19 cellular contexts compared by ENCODE assay signal in genomic region chr20:38940644-38941043, GRCh38. TPM values are rescaled to one million over a fixed set of nuclear protein-coding genes. Genes with fewer than 3 reads are reported as not detected.
DNase-seq lines count a peak whose midpoint lies in the region; ATAC-seq, FAIRE-seq and TF ChIP-seq lines count a peak whose summit lies in the region.
"Had no signal": no experiment of that assay in that cellular context is flagged by ENCODE, and none has a peak within 500 bp of the region (broad histone marks: within the 10 kb centered on the region; RNA-seq: fewer than 3 reads in every experiment).

No MANE protein-coding gene starts in this region.

- H3K79me2 ChIP-seq in HepG2 (ENCODE audit: insufficient read depth, low read length) (peaks cover 66% of the 10 kb centered on the region), neural progenitor cell (ENCODE audit: low read depth) (peaks cover 95% of the 10 kb centered on the region)

- H3K4me3 Mint-ChIP-seq in endodermal cell (no peak overlapping the region), neural progenitor cell (no peak overlapping the region)
- no peak overlapping the region for H3K4me3 Mint-ChIP-seq in activated CD4-positive, alpha-beta memory T cell treated with anti-CD3 and anti-CD28 coated beads, Interleukin-2, amount 10 ng/mL, durations not matched to agents 7 days and 5 days
- H3K4me3 Mint-ChIP-seq: CD8-positive, alpha-beta T cell; H9; IgD-negative memory B cell had no signal

- H3K36me3 ChIP-seq in HepG2 (replicated peaks in 1 of 2; ENCODE audit: control insufficient read depth in 1 of 2, insufficient read depth in 2 of 2, low read length in 2 of 2) = peaks cover 50 to 85% of the 10 kb centered on the region in 2 experiments
- no peaks in the 10 kb centered on the region for H3K36me3 ChIP-seq in right lobe of liver
- peaks cover 64% of the 10 kb centered on the region for H3K36me3 ChIP-seq in endodermal cell (ENCODE audit: control insufficient read depth, insufficient read depth, low read length)
- peaks cover 9% of the 10 kb centered on the region for H3K36me3 ChIP-seq in neural progenitor cell
- peaks cover 20 to 65% of the 10 kb centered on the region in 2 donors for H3K36me3 ChIP-seq in stomach smooth muscle (ENCODE audit: control insufficient read depth in 2 of 2, insufficient read depth in 2 of 2, low read length in 2 of 2)

- TF ChIP-seq CTCF in HepG2 (CRISPR knock-in tag; IDR thresholded peaks at IDR 0.05) (no peak), right lobe of liver (IDR thresholded peaks at IDR 0.05) (no peak), endodermal cell (conservative IDR thresholded peaks at IDR 0.05) (no peak), neural progenitor cell (IDR thresholded peaks at IDR 0.05) (no peak)

- H3K4me3 ChIP-seq in HepG2 (replicated peaks in 1 of 3; ENCODE audit: insufficient read depth in 1 of 3, low read depth in 2 of 3, low read length in 3 of 3) = no peak overlapping the region
- no peak overlapping the region for H3K4me3 ChIP-seq in right lobe of liver
- no peak overlapping the region for H3K4me3 ChIP-seq in endodermal cell (ENCODE audit: low read length)
- H3K4me3 ChIP-seq in neural progenitor cell = no peak overlapping the region
- no peak overlapping the region for H3K4me3 ChIP-seq in stomach smooth muscle (ENCODE audit: low read length in 2 of 2)

- H3K9ac ChIP-seq in HepG2 (ENCODE audit: insufficient read depth, low read depth, low read length) (no peak overlapping the region), endodermal cell (ENCODE audit: extremely low read depth, low read length, poor library complexity, severe bottlenecking) (no peak overlapping the region), neural progenitor cell (no peak overlapping the region), stomach smooth muscle (ENCODE audit: low read length in 2 of 2) (peak overlapping the region in 1 of 2 donors; percentile 36)

- H3K4me1 Mint-ChIP-seq in endodermal cell = peaks cover 3% of the 10 kb centered on the region
- peaks cover 25% of the 10 kb centered on the region for H3K4me1 Mint-ChIP-seq in neural progenitor cell
- peaks cover 11% of the 10 kb centered on the region for H3K4me1 Mint-ChIP-seq in activated CD4-positive, alpha-beta memory T cell treated with anti-CD3 and anti-CD28 coated beads, Interleukin-2, amount 10 ng/mL, durations not matched to agents 7 days and 5 days

- H4K20me1 ChIP-seq in HepG2 (ENCODE audit: insufficient read depth, low read length) = peaks cover 7% of the 10 kb centered on the region; the same call in 1 of the 2 replicates
- peaks cover 87% of the 10 kb centered on the region for H4K20me1 ChIP-seq in neural progenitor cell (ENCODE audit: low read depth)

- in situ Hi-C loops in HepG2 (cut with HindIII; ENCODE audit: extremely low pct_ligation_motif_present, low pct_unique_long_range_greater_than_20kb) = no loop called here

- H3K9me3 ChIP-seq in HepG2 (ENCODE audit: low read length) = no peaks in the 10 kb centered on the region
- H3K9me3 ChIP-seq in right lobe of liver = no peaks in the 10 kb centered on the region
- no peaks in the 10 kb centered on the region for H3K9me3 ChIP-seq in endodermal cell (ENCODE audit: control insufficient read depth, low read length)
- H3K9me3 ChIP-seq in neural progenitor cell (ENCODE audit: low read depth) = no peaks in the 10 kb centered on the region
- H3K9me3 ChIP-seq in stomach smooth muscle (ENCODE audit: control insufficient read depth in 2 of 2, low read length in 2 of 2) = no peaks in the 10 kb centered on the region
- H3K9me3 ChIP-seq: BE2C had no signal

- no peak for FAIRE-seq in HepG2 (lab: Jason Lieb, UNC)
- FAIRE-seq: G401.6, GM12891 had no signal

- H3K9me3 Mint-ChIP-seq in endodermal cell = no peaks in the 10 kb centered on the region
- no peaks in the 10 kb centered on the region for H3K9me3 Mint-ChIP-seq in neural progenitor cell
- no peaks in the 10 kb centered on the region for H3K9me3 Mint-ChIP-seq in activated CD4-positive, alpha-beta memory T cell treated with anti-CD3 and anti-CD28 coated beads, Interleukin-2, amount 10 ng/mL, durations not matched to agents 7 days and 5 days
- H3K9me3 Mint-ChIP-seq: CD8-positive, alpha-beta T cell; H9; IgD-negative memory B cell had no signal

- CTCF ChIA-PET in HepG2 (lab: Yijun Ruan, JAX; ENCODE audit: low intra/inter-chr PET ratio, low total read pairs) = no interaction called here
- CTCF ChIA-PET in activated CD4-positive, alpha-beta memory T cell treated with anti-CD3 and anti-CD28 coated beads, Interleukin-2, amount 10 ng/mL, durations not matched to agents 7 days and 5 days (lab: Charles Lee) = interaction anchor here (1.5 to 1.6 kb wide), 3 partner anchors 11 to 109 kb away, joined by 5 to 6 read pairs (median 5); no protein-coding TSS in a partner anchor

- intact Hi-C loops in HepG2 (cut with micrococcal nuclease; ENCODE audit: unreplicated experiment) (loop anchor here (1.0 kb wide), 1 partner anchor 27 kb away; no protein-coding TSS in a partner anchor), right lobe of liver (cut with DNase I) (no loop called here)

- no peak for DNase-seq in HepG2 (ENCODE audit: low spot score)
- DNase-seq in right lobe of liver = no peak
- peak; percentile 21 for DNase-seq in endodermal cell
- DNase-seq in neural progenitor cell (ENCODE audit: low spot score) = no peak
- DNase-seq in DMS53 treated with DMSO at 0.1 percent for 48 hours (lab: John Stamatoyannopoulos, UW; ENCODE audit: unreplicated experiment) = no peak
- DNase-seq in cerebellar cortex (ENCODE audit: low spot score) = no peak
- DNase-seq in activated CD4-positive, alpha-beta memory T cell treated with anti-CD3 and anti-CD28 coated beads, Interleukin-2, amount 10 ng/mL, durations not matched to agents 7 days and 5 days = no peak
- DNase-seq: BE2C; CD8-positive, alpha-beta T cell; COR-L47; DMS79 treated with DMSO at 0.1 percent for 48 hours; EL; GOT3; H9 had no signal

- H3K36me3 Mint-ChIP-seq in endodermal cell (ENCODE audit: low read depth) (peaks cover 40% of the 10 kb centered on the region), neural progenitor cell (peaks cover 41% of the 10 kb centered on the region)
- peaks cover 61% of the 10 kb centered on the region for H3K36me3 Mint-ChIP-seq in activated CD4-positive, alpha-beta memory T cell treated with anti-CD3 and anti-CD28 coated beads, Interleukin-2, amount 10 ng/mL, durations not matched to agents 7 days and 5 days (ENCODE audit: low read depth)

- no peak overlapping the region for H3K27ac Mint-ChIP-seq in endodermal cell
- no peak overlapping the region for H3K27ac Mint-ChIP-seq in neural progenitor cell
- H3K27ac Mint-ChIP-seq in activated CD4-positive, alpha-beta memory T cell treated with anti-CD3 and anti-CD28 coated beads, Interleukin-2, amount 10 ng/mL, durations not matched to agents 7 days and 5 days = no peak overlapping the region
- H3K27ac Mint-ChIP-seq: CD8-positive, alpha-beta T cell had no signal

- no peak for TF ChIP-seq RAD21 in HepG2 (CRISPR knock-in tag; IDR thresholded peaks at IDR 0.05)

- TF ChIP-seq POLR2A in HepG2 (IDR thresholded peaks at IDR 0.05; ENCODE audit: insufficient read depth in 1 of 2, low read depth in 2 of 2, low read length in 2 of 2) = no peak
- TF ChIP-seq POLR2A in right lobe of liver (IDR thresholded peaks at IDR 0.05) = no peak

- H3K4me2 ChIP-seq in HepG2 (ENCODE audit: low read depth, low read length) (no peak overlapping the region), neural progenitor cell (no peak overlapping the region)

- POLR2A ChIA-PET in HepG2 (lab: Yijun Ruan, JAX) = interaction anchor here (0.7 to 2.6 kb wide), 4 partner anchors 14 to 27 kb away, joined by 3 to 12 read pairs (median 6); partner anchors contain the start of gene FAM83D
- POLR2A ChIA-PET in activated CD4-positive, alpha-beta memory T cell treated with anti-CD3 and anti-CD28 coated beads, Interleukin-2, amount 10 ng/mL, durations not matched to agents 7 days and 5 days (lab: Charles Lee) = interaction anchor here (1.0 to 1.2 kb wide), 2 partner anchors 10 to 14 kb away, joined by 3 to 6 read pairs; no protein-coding TSS in a partner anchor

- BruUV-seq in HepG2 (replicated peaks; lab: Mats Ljungman, UMichigan) = no TSS peak

- no peaks in the 10 kb centered on the region for H3K27me3 ChIP-seq in HepG2 (ENCODE audit: control insufficient read depth in 1 of 2, insufficient read depth in 2 of 2, low read length in 2 of 2)
- no peaks in the 10 kb centered on the region for H3K27me3 ChIP-seq in right lobe of liver
- H3K27me3 ChIP-seq in endodermal cell (ENCODE audit: control insufficient read depth, insufficient read depth, low read length, poor library complexity, severe bottlenecking) = no peaks in the 10 kb centered on the region
- no peaks in the 10 kb centered on the region for H3K27me3 ChIP-seq in neural progenitor cell
- H3K27me3 ChIP-seq in stomach smooth muscle (ENCODE audit: control insufficient read depth in 1 of 2, insufficient read depth in 2 of 2, low read length in 2 of 2) = no peaks in the 10 kb centered on the region
- H3K27me3 ChIP-seq: BE2C had no signal

- no peak overlapping the region for H2AFZ ChIP-seq in HepG2 (ENCODE audit: low read length)
- no peak overlapping the region for H2AFZ ChIP-seq in neural progenitor cell (replicated peaks)

- H3K4me1 ChIP-seq in HepG2 (ENCODE audit: insufficient read depth, low read length) = peaks cover 67% of the 10 kb centered on the region
- H3K4me1 ChIP-seq in right lobe of liver = no peaks in the 10 kb centered on the region
- no peaks in the 10 kb centered on the region for H3K4me1 ChIP-seq in endodermal cell (ENCODE audit: control insufficient read depth, insufficient read depth, low read length)
- H3K4me1 ChIP-seq in neural progenitor cell = peaks cover 31% of the 10 kb centered on the region
- peaks cover 28% of the 10 kb centered on the region for H3K4me1 ChIP-seq in stomach smooth muscle (ENCODE audit: control insufficient read depth, insufficient read depth, low read length)
- H3K4me1 ChIP-seq: BE2C had no signal

- H3K27me3 Mint-ChIP-seq in endodermal cell (ENCODE audit: insufficient read depth) (no peaks in the 10 kb centered on the region), neural progenitor cell (ENCODE audit: insufficient read depth, low read depth) (peaks cover 2% of the 10 kb centered on the region)
- no peaks in the 10 kb centered on the region for H3K27me3 Mint-ChIP-seq in activated CD4-positive, alpha-beta memory T cell treated with anti-CD3 and anti-CD28 coated beads, Interleukin-2, amount 10 ng/mL, durations not matched to agents 7 days and 5 days
- H3K27me3 Mint-ChIP-seq: IgD-negative memory B cell had no signal

- peak overlapping the region; percentile 39 for H3K27ac ChIP-seq in HepG2 (ENCODE audit: extremely low read length, insufficient read depth, low read length)
- no peak overlapping the region for H3K27ac ChIP-seq in right lobe of liver
- H3K27ac ChIP-seq in endodermal cell (ENCODE audit: low read depth, low read length) = no peak overlapping the region
- peak overlapping the region; percentile 29 for H3K27ac ChIP-seq in neural progenitor cell
- H3K27ac ChIP-seq in stomach smooth muscle (ENCODE audit: low read length) = peak overlapping the region; percentile 3
- H3K27ac ChIP-seq: C4-2B had no signal

- 82% methylated on average over 5 of the region's 5 CpGs for WGBS in HepG2 (ENCODE audit: low lambda C conversion rate)
- WGBS in right lobe of liver (ENCODE audit: insufficient coverage, low coverage, low lambda C conversion rate, missing lambda C conversion rate) = 79% methylated on average over 4 of the region's 5 CpGs
- WGBS in endodermal cell (ENCODE audit: insufficient coverage in 1 of 2, insufficient read length in 1 of 2), 2 experiments = 95 to 98% methylated on average over 5 of the region's 5 CpGs

- ATAC-seq in HepG2 (peak; percentile 34), right lobe of liver (no peak)
- ATAC-seq: CD8-positive, alpha-beta T cell had no signal

- TF ChIP-seq EP300 in HepG2 (IDR thresholded peaks at IDR 0.05; ENCODE audit: low read depth in 2 of 2, low read length in 2 of 2) (no peak), HepG2 (CRISPR knock-in tag; IDR thresholded peaks at IDR 0.05; ENCODE audit: borderline replicate concordance) (no peak)

- peaks cover 4% of the 10 kb centered on the region for H3F3A ChIP-seq in neural progenitor cell (ENCODE audit: low read depth)

RNA-seq across cellular contexts. Expression of gene FAM83D, which starts 14.4 kb away (rescaled TPM):
- 64.0 and 76.5 TPM in 2 replicates for total RNA-seq in HepG2 (2016; rRNA removed; fragmentation: Illumina TruSeq; extraction: Trizol)
- 7.7 and 8.1 TPM in 2 replicates for total RNA-seq in HepG2 (2016; cell fraction: cytosol; rRNA removed; fragmentation: Illumina TruSeq; extraction: Trizol; ENCODE audit: low read depth)
- total RNA-seq in HepG2 (2016; cell fraction: insoluble cytoplasmic fraction; rRNA removed; fragmentation: Illumina TruSeq; extraction: Trizol) = 64.0 and 71.6 TPM in 2 replicates
- total RNA-seq in HepG2 (2016; cell fraction: membrane; rRNA removed; fragmentation: Illumina TruSeq; extraction: Trizol) = 21.2 and 23.0 TPM in 2 replicates
- total RNA-seq in HepG2 (2016; cell fraction: nucleus; rRNA removed; fragmentation: Illumina TruSeq; extraction: Trizol) = 31.3 and 37.7 TPM in 2 replicates
- 26.7 and 51.4 TPM in 2 replicates for polyA plus RNA-seq in HepG2 (2011; rRNA removed)
- 28.2 and 38.6 TPM in 2 replicates for polyA plus RNA-seq in HepG2 (2011; cell fraction: cytosol; rRNA removed)
- 23.7 and 42.3 TPM in 2 replicates for polyA plus RNA-seq in HepG2 (2011; cell fraction: nucleus; rRNA removed)
- polyA plus RNA-seq in HepG2 (2012) = 13.4 and 27.1 TPM in 2 replicates
- polyA plus RNA-seq in HepG2 (2016; cell fraction: cytosol; fragmentation: Illumina TruSeq; extraction: Trizol; ENCODE audit: low read depth) = 3.9 and 4.0 TPM in 2 replicates
- polyA plus RNA-seq in HepG2 (2016; cell fraction: insoluble cytoplasmic fraction; fragmentation: Illumina TruSeq; extraction: Trizol; ENCODE audit: low read depth) = 80.4 and 80.8 TPM in 2 replicates
- polyA plus RNA-seq in HepG2 (2016; cell fraction: membrane; fragmentation: Illumina TruSeq; extraction: Trizol; ENCODE audit: low read depth) = 11.5 and 12.2 TPM in 2 replicates
- 61.5 and 62.0 TPM in 2 replicates for polyA plus RNA-seq in HepG2 (2016; cell fraction: nucleus; fragmentation: Illumina TruSeq; extraction: Trizol; ENCODE audit: insufficient read depth, low read depth)
- 42.3 and 93.4 TPM in 2 replicates for polyA minus RNA-seq in HepG2 (2011; rRNA and poly(A)+ RNA removed; ENCODE audit: low replicate concordance)
- polyA minus RNA-seq in HepG2 (2011; cell fraction: cytosol; rRNA and poly(A)+ RNA removed) = 16.7 and 27.9 TPM in 2 replicates
- 19.5 and 32.3 TPM in 2 replicates for polyA minus RNA-seq in HepG2 (2011; cell fraction: nucleus; rRNA and poly(A)+ RNA removed)
- 1 to 10 TPM in 4 of 6 experiments, under 1 TPM in 2; 0.83 to 3.3 (median 1.7) TPM for total RNA-seq in right lobe of liver
- 10 to 100 TPM; 34.8 to 39.9 TPM for total RNA-seq in endodermal cell
- 40.6 TPM for polyA plus RNA-seq in endodermal cell (2013, experiment 1 of 2)
- 37.0 TPM for polyA plus RNA-seq in endodermal cell (2013, experiment 2 of 2)
- 73.9 and 76.7 TPM in 2 replicates for total RNA-seq in neural progenitor cell (ENCODE audit: low replicate concordance)
- total RNA-seq in activated CD4-positive, alpha-beta memory T cell treated with anti-CD3 and anti-CD28 coated beads, Interleukin-2, amount 10 ng/mL, durations not matched to agents 7 days and 5 days = 10 to 100 TPM; 18.9 to 19.9 TPM

RNA-seq across cellular contexts. Expression of gene DHX35, which starts 21.5 kb away (rescaled TPM):
- total RNA-seq in HepG2 (2016; rRNA removed; fragmentation: Illumina TruSeq; extraction: Trizol) (28.7 and 30.4 TPM in 2 replicates), right lobe of liver (1 to 10 TPM; 3.2 to 7.5 (median 4.8) TPM), endodermal cell (10 to 100 TPM; 12.2 to 16.1 TPM), neural progenitor cell (ENCODE audit: low replicate concordance) (22.0 and 22.5 TPM in 2 replicates)
- 5.2 and 6.7 TPM in 2 replicates for total RNA-seq in HepG2 (2016; cell fraction: cytosol; rRNA removed; fragmentation: Illumina TruSeq; extraction: Trizol; ENCODE audit: low read depth)
- total RNA-seq in HepG2 (2016; cell fraction: insoluble cytoplasmic fraction; rRNA removed; fragmentation: Illumina TruSeq; extraction: Trizol) = 29.9 and 33.4 TPM in 2 replicates
- total RNA-seq in HepG2 (2016; cell fraction: membrane; rRNA removed; fragmentation: Illumina TruSeq; extraction: Trizol) = 8.6 and 10.5 TPM in 2 replicates
- 35.4 and 36.9 TPM in 2 replicates for total RNA-seq in HepG2 (2016; cell fraction: nucleus; rRNA removed; fragmentation: Illumina TruSeq; extraction: Trizol)
- polyA plus RNA-seq in HepG2 (2011; rRNA removed) = 25.8 and 26.2 TPM in 2 replicates
- 18.8 and 19.6 TPM in 2 replicates for polyA plus RNA-seq in HepG2 (2011; cell fraction: cytosol; rRNA removed)
- 58.1 and 67.7 TPM in 2 replicates for polyA plus RNA-seq in HepG2 (2011; cell fraction: nucleus; rRNA removed)
- 11.8 and 14.5 TPM in 2 replicates for polyA plus RNA-seq in HepG2 (2012)
- 1.6 and 1.8 TPM in 2 replicates for polyA plus RNA-seq in HepG2 (2016; cell fraction: cytosol; fragmentation: Illumina TruSeq; extraction: Trizol; ENCODE audit: low read depth)
- 24.2 and 25.5 TPM in 2 replicates for polyA plus RNA-seq in HepG2 (2016; cell fraction: insoluble cytoplasmic fraction; fragmentation: Illumina TruSeq; extraction: Trizol; ENCODE audit: low read depth)
- 4.9 TPM in 2 replicates for polyA plus RNA-seq in HepG2 (2016; cell fraction: membrane; fragmentation: Illumina TruSeq; extraction: Trizol; ENCODE audit: low read depth)
- polyA plus RNA-seq in HepG2 (2016; cell fraction: nucleus; fragmentation: Illumina TruSeq; extraction: Trizol; ENCODE audit: insufficient read depth, low read depth) = 45.4 and 47.2 TPM in 2 replicates
- 25.6 and 28.7 TPM in 2 replicates for polyA minus RNA-seq in HepG2 (2011; rRNA and poly(A)+ RNA removed; ENCODE audit: low replicate concordance)
- polyA minus RNA-seq in HepG2 (2011; cell fraction: cytosol; rRNA and poly(A)+ RNA removed) = 10.4 and 11.8 TPM in 2 replicates
- 46.6 and 48.2 TPM in 2 replicates for polyA minus RNA-seq in HepG2 (2011; cell fraction: nucleus; rRNA and poly(A)+ RNA removed)
- polyA plus RNA-seq in endodermal cell (2013, experiment 1 of 2) = 18.9 TPM
- polyA plus RNA-seq in endodermal cell (2013, experiment 2 of 2) = 16.1 TPM
- total RNA-seq in activated CD4-positive, alpha-beta memory T cell treated with anti-CD3 and anti-CD28 coated beads, Interleukin-2, amount 10 ng/mL, durations not matched to agents 7 days and 5 days = 1 to 10 TPM; 7.1 to 7.2 TPM

Comparison
In these comparisons a context has a peak if more than half of its experiments do, and no peak if none do; other contexts are left out.
1. H3K27ac ChIP-seq: peak in HepG2 (single experiment), neural progenitor cell (single experiment) and stomach smooth muscle (single experiment); none in right lobe of liver (0 of 3) and endodermal cell (single experiment).